ENCODE assay signal across 1 cellular context in the genomic region with DNA sequence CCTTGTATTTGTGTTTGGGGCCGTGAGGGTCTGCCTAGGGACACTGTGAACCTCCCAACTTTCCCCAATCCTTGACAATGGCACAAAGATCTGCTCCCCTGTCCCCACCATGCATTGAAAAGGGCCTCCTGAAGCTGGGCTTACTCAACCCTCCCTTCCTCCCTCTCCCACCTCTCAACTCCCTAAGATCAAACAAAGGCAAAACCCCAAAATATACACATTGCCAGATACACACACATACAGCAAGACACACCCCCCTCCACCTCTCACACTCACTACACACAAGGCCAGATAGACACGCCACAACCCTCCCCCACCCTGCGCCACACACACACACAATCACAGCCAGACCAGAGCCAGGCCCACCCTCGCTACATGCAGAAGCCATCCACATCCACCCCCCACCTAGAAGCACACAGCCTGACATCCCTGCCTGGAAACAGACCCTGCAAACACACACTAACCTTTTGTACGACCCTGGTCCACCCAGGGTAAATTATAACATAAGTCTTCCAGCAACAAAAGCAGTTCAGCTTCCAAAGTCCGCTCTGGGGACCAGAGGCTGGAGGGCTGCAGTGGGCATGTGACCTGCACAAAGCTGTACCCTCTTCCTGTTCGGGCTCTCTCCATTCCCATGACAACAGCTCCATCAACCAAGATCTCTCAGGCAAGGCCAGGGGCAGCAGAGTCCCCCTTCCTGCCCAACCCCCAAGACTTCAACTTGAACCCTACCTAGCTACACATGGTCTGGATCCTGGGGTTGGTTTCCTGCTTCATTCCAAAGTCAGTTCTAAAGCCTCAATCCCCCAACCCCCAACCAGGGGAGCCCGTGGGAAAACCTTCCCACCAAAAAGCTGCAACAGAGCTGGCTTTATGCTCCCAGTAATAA.
TF ChIP-seq lines count a peak whose summit lies in the region.

No MANE protein-coding gene starts in this region.

TF ChIP-seq in HEK293, 187 proteins besides CTCF, POLR2A, EP300 and RAD21 (continued from another document and continues in another):
- TF ChIP-seq OVOL3 (tag by site-specific recombination; IDR thresholded peaks at IDR 0.05) (no peak), ZSCAN5A (tag by site-specific recombination; IDR thresholded peaks at IDR 0.05) (no peak), BCL6B (tag by site-specific recombination; IDR thresholded peaks at IDR 0.05) (no peak), ZNF610 (tag by site-specific recombination; IDR thresholded peaks at IDR 0.05; ENCODE audit: borderline replicate concordance) (no peak), ZNF473 (tag by site-specific recombination; IDR thresholded peaks at IDR 0.05) (no peak), ZNF175 (tag by site-specific recombination; IDR thresholded peaks at IDR 0.05) (no peak), ZNF274 (IDR thresholded peaks at IDR 0.05; ENCODE audit: low read length) (no peak), ZNF274 (tag by site-specific recombination; IDR thresholded peaks at IDR 0.05; ENCODE audit: borderline replicate concordance) (no peak), EGR2 (tag by site-specific recombination; IDR thresholded peaks at IDR 0.05; ENCODE audit: low read depth) (peak; percentile 59), ZNF621 (tag by site-specific recombination; IDR thresholded peaks at IDR 0.05) (no peak), KLF10 (tag by site-specific recombination; IDR thresholded peaks at IDR 0.05) (no peak), ZNF2 (tag by site-specific recombination; IDR thresholded peaks at IDR 0.05) (peak; percentile 91), ZFHX2 (tag by site-specific recombination; conservative IDR thresholded peaks at IDR 0.05) (peak; percentile 32), ZNF266 (tag by site-specific recombination; IDR thresholded peaks at IDR 0.05; ENCODE audit: low read depth) (no peak), ZNF426 (tag by site-specific recombination; IDR thresholded peaks at IDR 0.05) (no peak), ZNF302 (tag by site-specific recombination; IDR thresholded peaks at IDR 0.05; ENCODE audit: low read depth) (no peak), ZNF624 (tag by site-specific recombination; IDR thresholded peaks at IDR 0.05) (no peak), ZSCAN23 (tag by site-specific recombination; IDR thresholded peaks at IDR 0.05) (peak; percentile 83; the same call in 1 of the 2 replicates), ZNF561 (tag by site-specific recombination; IDR thresholded peaks at IDR 0.05; ENCODE audit: borderline replicate concordance) (no peak), HOXA7 (CRISPR knock-in tag; IDR thresholded peaks at IDR 0.05; ENCODE audit: borderline replicate concordance) (no peak), ZNF701 (tag by site-specific recombination; IDR thresholded peaks at IDR 0.05) (no peak), ZNF169 (tag by site-specific recombination; IDR thresholded peaks at IDR 0.05) (no peak), ATF2 (tag by site-specific recombination; IDR thresholded peaks at IDR 0.05; ENCODE audit: low read depth) (no peak), ZNF501 (tag by site-specific recombination; IDR thresholded peaks at IDR 0.05) (no peak), ZBTB1 (tag by site-specific recombination; IDR thresholded peaks at IDR 0.05) (no peak), ZNF544 (tag by site-specific recombination; IDR thresholded peaks at IDR 0.05) (no peak), ZNF19 (tag by site-specific recombination; IDR thresholded peaks at IDR 0.05; ENCODE audit: low read depth) (no peak), SETDB1 (IDR thresholded peaks at IDR 0.05; ENCODE audit: insufficient read length, low read length) (no peak), GLI4 (tag by site-specific recombination; IDR thresholded peaks at IDR 0.05) (no peak), ZNF416 (tag by site-specific recombination; IDR thresholded peaks at IDR 0.05) (no peak), ZNF792 (tag by site-specific recombination; IDR thresholded peaks at IDR 0.05) (no peak), ZNF10 (tag by site-specific recombination; IDR thresholded peaks at IDR 0.05) (no peak), ZNF768 (tag by site-specific recombination; IDR thresholded peaks at IDR 0.05) (no peak)
- TF ChIP-seq, protein P1, sequence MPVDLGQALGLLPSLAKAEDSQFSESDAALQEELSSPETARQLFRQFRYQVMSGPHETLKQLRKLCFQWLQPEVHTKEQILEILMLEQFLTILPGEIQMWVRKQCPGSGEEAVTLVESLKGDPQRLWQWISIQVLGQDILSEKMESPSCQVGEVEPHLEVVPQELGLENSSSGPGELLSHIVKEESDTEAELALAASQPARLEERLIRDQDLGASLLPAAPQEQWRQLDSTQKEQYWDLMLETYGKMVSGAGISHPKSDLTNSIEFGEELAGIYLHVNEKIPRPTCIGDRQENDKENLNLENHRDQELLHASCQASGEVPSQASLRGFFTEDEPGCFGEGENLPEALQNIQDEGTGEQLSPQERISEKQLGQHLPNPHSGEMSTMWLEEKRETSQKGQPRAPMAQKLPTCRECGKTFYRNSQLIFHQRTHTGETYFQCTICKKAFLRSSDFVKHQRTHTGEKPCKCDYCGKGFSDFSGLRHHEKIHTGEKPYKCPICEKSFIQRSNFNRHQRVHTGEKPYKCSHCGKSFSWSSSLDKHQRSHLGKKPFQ (tag by site-specific recombination; IDR thresholded peaks at IDR 0.05) = no peak
- TF ChIP-seq, protein P2, sequence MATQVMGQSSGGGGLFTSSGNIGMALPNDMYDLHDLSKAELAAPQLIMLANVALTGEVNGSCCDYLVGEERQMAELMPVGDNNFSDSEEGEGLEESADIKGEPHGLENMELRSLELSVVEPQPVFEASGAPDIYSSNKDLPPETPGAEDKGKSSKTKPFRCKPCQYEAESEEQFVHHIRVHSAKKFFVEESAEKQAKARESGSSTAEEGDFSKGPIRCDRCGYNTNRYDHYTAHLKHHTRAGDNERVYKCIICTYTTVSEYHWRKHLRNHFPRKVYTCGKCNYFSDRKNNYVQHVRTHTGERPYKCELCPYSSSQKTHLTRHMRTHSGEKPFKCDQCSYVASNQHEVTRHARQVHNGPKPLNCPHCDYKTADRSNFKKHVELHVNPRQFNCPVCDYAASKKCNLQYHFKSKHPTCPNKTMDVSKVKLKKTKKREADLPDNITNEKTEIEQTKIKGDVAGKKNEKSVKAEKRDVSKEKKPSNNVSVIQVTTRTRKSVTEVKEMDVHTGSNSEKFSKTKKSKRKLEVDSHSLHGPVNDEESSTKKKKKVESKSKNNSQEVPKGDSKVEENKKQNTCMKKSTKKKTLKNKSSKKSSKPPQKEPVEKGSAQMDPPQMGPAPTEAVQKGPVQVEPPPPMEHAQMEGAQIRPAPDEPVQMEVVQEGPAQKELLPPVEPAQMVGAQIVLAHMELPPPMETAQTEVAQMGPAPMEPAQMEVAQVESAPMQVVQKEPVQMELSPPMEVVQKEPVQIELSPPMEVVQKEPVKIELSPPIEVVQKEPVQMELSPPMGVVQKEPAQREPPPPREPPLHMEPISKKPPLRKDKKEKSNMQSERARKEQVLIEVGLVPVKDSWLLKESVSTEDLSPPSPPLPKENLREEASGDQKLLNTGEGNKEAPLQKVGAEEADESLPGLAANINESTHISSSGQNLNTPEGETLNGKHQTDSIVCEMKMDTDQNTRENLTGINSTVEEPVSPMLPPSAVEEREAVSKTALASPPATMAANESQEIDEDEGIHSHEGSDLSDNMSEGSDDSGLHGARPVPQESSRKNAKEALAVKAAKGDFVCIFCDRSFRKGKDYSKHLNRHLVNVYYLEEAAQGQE (tag by site-specific recombination; IDR thresholded peaks at IDR 0.05) = no peak
- TF ChIP-seq, protein P3, sequence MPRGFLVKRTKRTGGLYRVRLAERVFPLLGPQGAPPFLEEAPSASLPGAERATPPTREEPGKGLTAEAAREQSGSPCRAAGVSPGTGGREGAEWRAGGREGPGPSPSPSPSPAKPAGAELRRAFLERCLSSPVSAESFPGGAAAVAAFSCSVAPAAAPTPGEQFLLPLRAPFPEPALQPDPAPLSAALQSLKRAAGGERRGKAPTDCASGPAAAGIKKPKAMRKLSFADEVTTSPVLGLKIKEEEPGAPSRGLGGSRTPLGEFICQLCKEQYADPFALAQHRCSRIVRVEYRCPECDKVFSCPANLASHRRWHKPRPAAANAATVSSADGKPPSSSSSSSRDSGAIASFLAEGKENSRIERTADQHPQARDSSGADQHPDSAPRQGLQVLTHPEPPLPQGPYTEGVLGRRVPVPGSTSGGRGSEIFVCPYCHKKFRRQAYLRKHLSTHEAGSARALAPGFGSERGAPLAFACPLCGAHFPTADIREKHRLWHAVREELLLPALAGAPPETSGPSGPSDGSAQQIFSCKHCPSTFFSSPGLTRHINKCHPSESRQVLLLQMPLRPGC (tag by site-specific recombination; IDR thresholded peaks at IDR 0.05) = peak; percentile 35; the same call in 1 of the 2 replicates
- TF ChIP-seq, protein P4, sequence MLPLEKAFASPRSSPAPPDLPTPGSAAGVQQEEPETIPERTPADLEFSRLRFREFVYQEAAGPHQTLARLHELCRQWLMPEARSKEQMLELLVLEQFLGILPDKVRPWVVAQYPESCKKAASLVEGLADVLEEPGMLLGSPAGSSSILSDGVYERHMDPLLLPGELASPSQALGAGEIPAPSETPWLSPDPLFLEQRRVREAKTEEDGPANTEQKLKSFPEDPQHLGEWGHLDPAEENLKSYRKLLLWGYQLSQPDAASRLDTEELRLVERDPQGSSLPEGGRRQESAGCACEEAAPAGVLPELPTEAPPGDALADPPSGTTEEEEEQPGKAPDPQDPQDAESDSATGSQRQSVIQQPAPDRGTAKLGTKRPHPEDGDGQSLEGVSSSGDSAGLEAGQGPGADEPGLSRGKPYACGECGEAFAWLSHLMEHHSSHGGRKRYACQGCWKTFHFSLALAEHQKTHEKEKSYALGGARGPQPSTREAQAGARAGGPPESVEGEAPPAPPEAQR (tag by site-specific recombination; IDR thresholded peaks at IDR 0.05) = peak; percentile 54; the same call in 1 of the 2 replicates
- TF ChIP-seq, protein P5, sequence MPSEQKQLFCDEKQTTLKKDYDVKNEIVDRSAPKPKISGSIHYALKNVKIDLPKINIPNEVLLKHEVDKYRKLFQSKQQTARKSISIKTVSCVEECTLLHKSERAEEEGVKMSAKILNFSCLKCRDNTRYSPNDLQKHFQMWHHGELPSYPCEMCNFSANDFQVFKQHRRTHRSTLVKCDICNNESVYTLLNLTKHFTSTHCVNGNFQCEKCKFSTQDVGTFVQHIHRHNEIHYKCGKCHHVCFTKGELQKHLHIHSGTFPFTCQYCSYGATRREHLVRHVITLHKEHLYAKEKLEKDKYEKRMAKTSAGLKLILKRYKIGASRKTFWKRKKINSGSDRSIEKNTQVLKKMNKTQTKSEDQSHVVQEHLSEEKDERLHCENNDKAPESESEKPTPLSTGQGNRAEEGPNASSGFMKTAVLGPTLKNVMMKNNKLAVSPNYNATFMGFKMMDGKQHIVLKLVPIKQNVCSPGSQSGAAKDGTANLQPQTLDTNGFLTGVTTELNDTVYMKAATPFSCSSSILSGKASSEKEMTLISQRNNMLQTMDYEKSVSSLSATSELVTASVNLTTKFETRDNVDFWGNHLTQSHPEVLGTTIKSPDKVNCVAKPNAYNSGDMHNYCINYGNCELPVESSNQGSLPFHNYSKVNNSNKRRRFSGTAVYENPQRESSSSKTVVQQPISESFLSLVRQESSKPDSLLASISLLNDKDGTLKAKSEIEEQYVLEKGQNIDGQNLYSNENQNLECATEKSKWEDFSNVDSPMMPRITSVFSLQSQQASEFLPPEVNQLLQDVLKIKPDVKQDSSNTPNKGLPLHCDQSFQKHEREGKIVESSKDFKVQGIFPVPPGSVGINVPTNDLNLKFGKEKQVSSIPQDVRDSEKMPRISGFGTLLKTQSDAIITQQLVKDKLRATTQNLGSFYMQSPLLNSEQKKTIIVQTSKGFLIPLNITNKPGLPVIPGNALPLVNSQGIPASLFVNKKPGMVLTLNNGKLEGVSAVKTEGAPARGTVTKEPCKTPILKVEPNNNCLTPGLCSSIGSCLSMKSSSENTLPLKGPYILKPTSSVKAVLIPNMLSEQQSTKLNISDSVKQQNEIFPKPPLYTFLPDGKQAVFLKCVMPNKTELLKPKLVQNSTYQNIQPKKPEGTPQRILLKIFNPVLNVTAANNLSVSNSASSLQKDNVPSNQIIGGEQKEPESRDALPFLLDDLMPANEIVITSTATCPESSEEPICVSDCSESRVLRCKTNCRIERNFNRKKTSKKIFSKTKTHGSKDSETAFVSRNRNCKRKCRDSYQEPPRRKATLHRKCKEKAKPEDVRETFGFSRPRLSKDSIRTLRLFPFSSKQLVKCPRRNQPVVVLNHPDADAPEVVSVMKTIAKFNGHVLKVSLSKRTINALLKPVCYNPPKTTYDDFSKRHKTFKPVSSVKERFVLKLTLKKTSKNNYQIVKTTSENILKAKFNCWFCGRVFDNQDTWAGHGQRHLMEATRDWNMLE (tag by site-specific recombination; conservative IDR thresholded peaks at IDR 0.05; ENCODE audit: low read depth) = no peak
